14 cellular contexts compared by ENCODE assay signal in the genomic region with DNA sequence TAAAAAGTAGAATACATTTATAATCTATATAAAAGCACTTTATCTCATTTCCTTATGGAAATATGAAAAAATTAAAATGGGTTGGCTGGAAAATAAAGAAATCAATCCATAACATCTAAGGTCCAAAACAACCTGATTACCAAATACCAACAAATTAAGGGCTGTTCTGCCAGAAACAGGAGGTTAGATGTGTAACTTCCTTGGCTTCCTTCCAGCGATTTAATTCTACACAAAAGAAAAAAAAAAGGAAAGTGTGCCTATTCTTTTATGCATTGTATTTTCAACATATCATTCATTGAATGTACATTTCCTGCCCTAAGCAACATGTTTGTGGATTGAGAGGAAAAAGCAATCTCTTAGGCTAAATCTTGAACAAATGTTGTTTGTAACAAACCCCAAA.
"Had no signal": no experiment of that assay in that cellular context is flagged by ENCODE, and none has a peak within 500 bp of the region (broad histone marks: within the 10 kb centered on the region; RNA-seq: fewer than 3 reads in every experiment).

No MANE protein-coding gene starts in this region.

- H3K4me1 ChIP-seq: parathyroid adenoma, right atrium auricular region, thyroid gland had no signal

- H3K4me3 ChIP-seq: lung, right atrium auricular region, thyroid gland had no signal

- H3K9me3 ChIP-seq: right atrium auricular region, thyroid gland had no signal

- H3K27ac Mint-ChIP-seq: activated CD4-positive, alpha-beta memory T cell treated with anti-CD3 and anti-CD28 coated beads for 36 hours; activated naive CD8-positive, alpha-beta T cell; naive thymus-derived CD4-positive, alpha-beta T cell had no signal

- H3K36me3 ChIP-seq: right atrium auricular region, thyroid gland had no signal

- ATAC-seq: naive thymus-derived CD4-positive, alpha-beta T cell had no signal

- DNase-seq: activated CD4-positive, alpha-beta memory T cell treated with anti-CD3 and anti-CD28 coated beads for 36 hours; activated CD4-positive, alpha-beta T cell treated with anti-CD3 and anti-CD28 coated beads for 1 hour; activated gamma-delta T cell; activated T-cell treated with anti-CD3 and anti-CD28 coated beads, Interleukin-2, amount 50 U/mL, for 48 hours; amygdala; hippocampal formation; naive thymus-derived CD4-positive, alpha-beta T cell; small intestine; T1000; thyroid gland had no signal

- H3K36me3 Mint-ChIP-seq: activated CD4-positive, alpha-beta memory T cell treated with anti-CD3 and anti-CD28 coated beads for 36 hours; activated naive CD8-positive, alpha-beta T cell; naive thymus-derived CD4-positive, alpha-beta T cell had no signal

- H3K27me3 ChIP-seq: right atrium auricular region, thyroid gland had no signal

- H3K4me3 Mint-ChIP-seq: activated CD4-positive, alpha-beta memory T cell treated with anti-CD3 and anti-CD28 coated beads for 36 hours; activated naive CD8-positive, alpha-beta T cell; naive thymus-derived CD4-positive, alpha-beta T cell had no signal

- H3K27me3 Mint-ChIP-seq: activated naive CD8-positive, alpha-beta T cell had no signal

- H3K9me3 Mint-ChIP-seq: activated CD4-positive, alpha-beta memory T cell treated with anti-CD3 and anti-CD28 coated beads for 36 hours had no signal
